33 cellular contexts compared by ENCODE assay signal in genomic region chr6:31708224-31708623, GRCh38. TPM values are rescaled to one million over a fixed set of nuclear protein-coding genes. Genes with fewer than 3 reads are reported as not detected.
"Had no signal": no experiment of that assay in that cellular context is flagged by ENCODE, and none has a peak within 500 bp of the region (broad histone marks: within the 10 kb centered on the region; RNA-seq: fewer than 3 reads in every experiment).

No MANE protein-coding gene starts in this region.

- H3K4me1 ChIP-seq: testis, upper lobe of right lung, uterus had no signal

- H3K9ac ChIP-seq: neural progenitor cell, parathyroid adenoma had no signal

- H3K27me3 ChIP-seq: neural progenitor cell, ovary, spleen, suprapubic skin, testis, transverse colon, upper lobe of right lung, uterus had no signal

- H3K79me2 ChIP-seq: parathyroid adenoma had no signal

- H2AFZ ChIP-seq: neural progenitor cell, parathyroid adenoma had no signal

- H3K27ac ChIP-seq: neural progenitor cell, ovary, parathyroid adenoma, psoas muscle, skin epidermis, spleen, suprapubic skin, testis, tibial artery, transverse colon, upper lobe of right lung, uterus had no signal

- H3K4me3 ChIP-seq: neural progenitor cell, ovary, psoas muscle, skin epidermis, smooth muscle cell, spleen, suprapubic skin, testis, tibial artery, transverse colon, upper lobe of right lung, uterus had no signal

- H3K9me3 ChIP-seq: ovary, psoas muscle, spleen, suprapubic skin, testis, tibial artery, transverse colon, upper lobe of right lung, uterus had no signal

- DNase-seq: natural killer cell; occipital lobe; ovary; psoas muscle; right cardiac atrium; spleen; stimulated activated CD4-positive, alpha-beta T cell treated with anti-CD3 and anti-CD28 coated beads, Interleukin-12 subunit alpha, Interleukin-12 subunit beta, amount 100 ng/mL, for 4 hours; stimulated activated CD4-positive, alpha-beta T cell treated with anti-CD3 and anti-CD28 coated beads, Interleukin-1b, Interleukin-23, amount 100 ng/mL, for 48 hours; stimulated activated CD4-positive, alpha-beta T cell treated with anti-CD3 and anti-CD28 coated beads, Interleukin-4, amount 100 ng/mL, for 1 hour; stimulated activated CD4-positive, alpha-beta T cell treated with anti-CD3 and anti-CD28 coated beads, Interleukin-4, amount 100 ng/mL, for 4 hours; stimulated activated CD8-positive, alpha-beta memory T cell treated with anti-CD3 and anti-CD28 coated beads, Interleukin-4, amount 100 ng/mL, for 48 hours; stimulated activated naive CD4-positive, alpha-beta T cell; stimulated activated naive CD8-positive, alpha-beta T cell treated with anti-CD3 and anti-CD28 coated beads, Interleukin-15, amount 100 ng/mL, for 72 hours; stimulated activated naive CD8-positive, alpha-beta T cell treated with anti-CD3 and anti-CD28 coated beads, Interleukin-15, Interleukin-2, amounts not matched to agents 100 U/mL and 50 U/mL, for 24 hours; substantia nigra; testis; tibial artery; transverse colon; upper lobe of right lung; uterus had no signal

- H3K4me2 ChIP-seq: neural progenitor cell, smooth muscle cell had no signal

- ATAC-seq: natural killer cell; psoas muscle; right cardiac atrium; sciatic nerve; stimulated activated memory B cell treated with anti-CD40 and anti-IgM and Interleukin-4, amounts not matched to agents 10 μg/mL and 1 μg/mL and 100 μg/mL, for 72 hours; stimulated activated naive CD8-positive, alpha-beta T cell treated with anti-CD3 and anti-CD28 coated beads, Interleukin-15, amount 100 ng/mL, for 72 hours; stimulated activated naive CD8-positive, alpha-beta T cell treated with anti-CD3 and anti-CD28 coated beads, Interleukin-15, Interleukin-2, amounts not matched to agents 100 U/mL and 50 U/mL, for 24 hours; upper lobe of right lung had no signal

- H3K36me3 ChIP-seq: neural progenitor cell, ovary, spleen, suprapubic skin, tibial artery, transverse colon, upper lobe of right lung, uterus had no signal

RNA-seq across cellular contexts. Expression of gene LY6G6F, which starts 1.6 kb away (rescaled TPM):
- total RNA-seq: occipital lobe, osteoblast, ovary, progenitor cell of endocrine pancreas, psoas muscle, renal cortical epithelial cell, right cardiac atrium, sciatic nerve, smooth muscle cell, suprapubic skin, testis, transverse colon, upper lobe of right lung, urinary bladder, uterus had no signal
- polyA plus RNA-seq: neural cell, ovary, right cardiac atrium, smooth muscle cell, thymus, urinary bladder had no signal

RNA-seq across cellular contexts. Expression of gene LY6G6D, which starts 6.9 kb away (rescaled TPM):
- total RNA-seq: occipital lobe, osteoblast, ovary, progenitor cell of endocrine pancreas, psoas muscle, renal cortical epithelial cell, right cardiac atrium, sciatic nerve, smooth muscle cell, spleen, testis, transverse colon, upper lobe of right lung had no signal
- polyA plus RNA-seq: neural cell, ovary, psoas muscle, right cardiac atrium, smooth muscle cell, spleen, thymus had no signal

RNA-seq across cellular contexts. Expression of gene LY6G6C, which starts 13.3 kb away (rescaled TPM):
- total RNA-seq: natural killer cell, osteoblast, psoas muscle, renal cortical epithelial cell, right cardiac atrium, transverse colon, upper lobe of right lung, urinary bladder had no signal
- polyA plus RNA-seq: psoas muscle, spleen, urinary bladder had no signal

RNA-seq across cellular contexts. Expression of gene MPIG6B, which starts 14.9 kb away (rescaled TPM):
- total RNA-seq: occipital lobe, osteoblast, progenitor cell of endocrine pancreas, renal cortical epithelial cell, smooth muscle cell had no signal
- polyA plus RNA-seq: neural cell, smooth muscle cell had no signal
